1 cellular context compared by ENCODE assay signal in the genomic region with DNA sequence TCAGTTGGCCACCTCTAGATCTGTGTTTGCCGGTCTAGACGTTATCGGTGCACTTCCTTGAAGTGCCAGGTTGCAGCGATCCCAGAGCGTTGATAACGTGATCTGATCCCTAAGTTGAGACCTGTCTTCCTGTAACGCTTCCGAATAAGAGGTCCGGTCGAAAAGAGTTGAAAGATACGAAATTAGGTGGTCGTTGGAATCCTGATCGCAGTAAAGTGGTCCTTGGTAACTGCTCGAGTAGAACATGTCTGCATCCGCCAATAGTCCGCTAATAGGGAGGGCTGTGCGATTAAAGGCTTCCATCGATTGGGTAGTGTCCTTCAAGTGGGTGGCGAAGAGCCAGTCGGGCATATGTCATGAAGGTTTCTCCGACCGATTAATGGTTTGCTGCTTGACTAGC.
TF ChIP-seq lines count a peak whose summit lies in the region.

No MANE protein-coding gene starts in this region.

TF ChIP-seq in HepG2, 621 proteins besides CTCF, POLR2A, EP300 and RAD21:
- TF ChIP-seq PRPF4 (IDR thresholded peaks at IDR 0.05; ENCODE audit: low read depth, low read length, poor library complexity, severe bottlenecking) (peak; percentile 95), ZNF616 (CRISPR knock-in tag; IDR thresholded peaks at IDR 0.05; ENCODE audit: low read depth) (no peak), ZBTB38 (CRISPR knock-in tag; IDR thresholded peaks at IDR 0.05) (peak; percentile 97), MBD4 (IDR thresholded peaks at IDR 0.05; ENCODE audit: borderline replicate concordance, low read length) (0 out of 2 replicates have a peak, but pooled peaks have one; percentile 61), POLR2AphosphoS5 (IDR thresholded peaks at IDR 0.05; ENCODE audit: low read depth, low read length) (peak; percentile 41; the same call in 1 of the 2 replicates), SNRNP70 (IDR thresholded peaks at IDR 0.05; ENCODE audit: low read depth, low read length) (no peak), RBM22 (optimal IDR thresholded peaks at IDR 0.05; ENCODE audit: low read length) (peak; percentile 94)
